ENCODE assay signal across 14 cellular contexts in the genomic region with DNA sequence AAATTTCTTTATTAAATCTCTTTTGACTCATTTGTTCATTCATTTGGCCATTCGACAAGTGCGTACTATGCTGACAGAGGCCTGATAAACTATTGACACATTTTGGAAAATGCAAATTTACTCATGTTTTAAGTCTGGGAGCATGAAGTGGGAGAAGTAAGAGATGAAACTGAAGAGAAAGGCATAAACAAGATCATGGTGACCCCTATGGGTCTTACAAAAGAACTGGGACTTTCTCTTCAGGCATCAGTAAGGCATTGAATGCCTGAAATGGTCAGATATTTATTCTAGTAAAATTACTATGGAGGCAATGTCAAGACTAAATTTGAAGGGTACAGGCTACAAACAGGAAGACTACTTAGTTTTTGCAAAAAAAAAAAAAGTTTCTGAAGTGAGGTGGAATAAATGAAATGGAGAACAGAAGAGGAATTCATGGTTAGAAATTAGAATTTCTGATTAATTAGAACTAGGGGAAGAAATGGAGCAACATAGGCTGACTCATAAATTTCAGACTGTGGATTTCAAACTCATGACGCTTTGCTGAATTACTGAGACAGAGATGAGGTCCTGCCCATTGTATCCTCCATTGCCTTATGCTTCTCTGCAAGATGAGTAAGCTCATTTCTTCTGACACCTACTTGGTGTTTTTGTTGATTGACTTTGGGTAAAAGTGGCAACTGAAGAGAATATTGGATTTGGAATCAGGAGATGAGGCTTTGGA. TPM values are rescaled to one million over a fixed set of nuclear protein-coding genes. Genes with fewer than 3 reads are reported as not detected.
A peak's percentile ranks its signal among the peaks of the same experiment; 100 is the strongest.
DNase-seq lines count a peak whose midpoint lies in the region; ATAC-seq and TF ChIP-seq lines count a peak whose summit lies in the region.
"Had no signal": no experiment of that assay in that cellular context is flagged by ENCODE, and none has a peak within 500 bp of the region (broad histone marks: within the 10 kb centered on the region; RNA-seq: fewer than 3 reads in every experiment).

No MANE protein-coding gene starts in this region.

- no peaks in the 10 kb centered on the region for H3K36me3 Mint-ChIP-seq in activated naive CD8-positive, alpha-beta T cell treated with anti-CD3 and anti-CD28 coated beads for 36 hours
- H3K36me3 Mint-ChIP-seq: naive thymus-derived CD4-positive, alpha-beta T cell had no signal

- H3K4me1 Mint-ChIP-seq in activated naive CD8-positive, alpha-beta T cell treated with anti-CD3 and anti-CD28 coated beads for 36 hours, result no peaks in the 10 kb centered on the region

- H3F3A ChIP-seq in OCI-LY1 (ENCODE audit: insufficient read depth, low read length) (no peaks in the 10 kb centered on the region), neural cell (ENCODE audit: insufficient read depth, low read length, poor library complexity, severe bottlenecking) (no peaks in the 10 kb centered on the region)

- H4K20me1 ChIP-seq in OCI-LY1 (ENCODE audit: insufficient read depth, low read length), result no peaks in the 10 kb centered on the region
- H4K20me1 ChIP-seq in neural cell (ENCODE audit: insufficient read depth), result no peaks in the 10 kb centered on the region

- no peak overlapping the region for H3K9ac ChIP-seq in OCI-LY1 (ENCODE audit: low read length)
- no peak overlapping the region for H3K9ac ChIP-seq in neural cell (ENCODE audit: low read length)

- H3K27me3 ChIP-seq in OCI-LY1 (ENCODE audit: insufficient read depth, low read length) (no peaks in the 10 kb centered on the region), neural cell (ENCODE audit: insufficient read depth, low read depth, low read length) (no peaks in the 10 kb centered on the region), prostate gland (replicated peaks; ENCODE audit: insufficient read depth) (no peaks in the 10 kb centered on the region)

- TF ChIP-seq RAD21 in neural cell (conservative IDR thresholded peaks at IDR 0.05), result peak; percentile 39

- H3K4me3 Mint-ChIP-seq in activated naive CD8-positive, alpha-beta T cell treated with anti-CD3 and anti-CD28 coated beads for 36 hours, result no peak overlapping the region
- H3K4me3 Mint-ChIP-seq: dendritic cell treated with granulocyte-macrophage colony-stimulating factor and Interleukin-4, amounts not matched to agents 40 ng/mL and 50 ng/mL, for 4 days; naive thymus-derived CD4-positive, alpha-beta T cell had no signal

- H3K9me3 ChIP-seq in OCI-LY1 (ENCODE audit: low read length) (no peaks in the 10 kb centered on the region), neural cell (ENCODE audit: low read length) (no peaks in the 10 kb centered on the region), prostate gland (no peaks in the 10 kb centered on the region)

- H3K4me3 ChIP-seq in OCI-LY1 (ENCODE audit: low read depth, low read length, poor library complexity, severe bottlenecking) (no peak overlapping the region), epithelial cell of proximal tubule (ENCODE audit: low read depth, low read length) (no peak overlapping the region), neural cell (ENCODE audit: low read length) (no peak overlapping the region), prostate gland (no peak overlapping the region)

- ATAC-seq in GM18868 (IDR thresholded peaks at IDR 0.05; ENCODE audit: unreplicated experiment) (peak; percentile 40), GM19467 (IDR thresholded peaks at IDR 0.05; ENCODE audit: unreplicated experiment) (no peak), GM18858 (IDR thresholded peaks at IDR 0.05; ENCODE audit: unreplicated experiment) (no peak)
- ATAC-seq: naive thymus-derived CD4-positive, alpha-beta T cell had no signal

- no peak overlapping the region for H3K27ac ChIP-seq in OCI-LY1 (ENCODE audit: low read depth, low read length, poor library complexity, severe bottlenecking)
- H3K27ac ChIP-seq in neural cell (ENCODE audit: low read length), result no peak overlapping the region
- H3K27ac ChIP-seq in prostate gland, result no peak overlapping the region

- H3K36me3 ChIP-seq in OCI-LY1 (ENCODE audit: insufficient read depth, low read length) (no peaks in the 10 kb centered on the region), neural cell (ENCODE audit: insufficient read depth, low read length) (no peaks in the 10 kb centered on the region), prostate gland (no peaks in the 10 kb centered on the region)

- H3K27me3 Mint-ChIP-seq in activated naive CD8-positive, alpha-beta T cell treated with anti-CD3 and anti-CD28 coated beads for 36 hours, result peaks cover 8% of the 10 kb centered on the region

- TF ChIP-seq POLR2A in prostate gland (IDR thresholded peaks at IDR 0.05), result no peak

- H3K27ac Mint-ChIP-seq in activated naive CD8-positive, alpha-beta T cell treated with anti-CD3 and anti-CD28 coated beads for 36 hours, result no peak overlapping the region
- H3K27ac Mint-ChIP-seq: dendritic cell treated with granulocyte-macrophage colony-stimulating factor and Interleukin-4, amounts not matched to agents 40 ng/mL and 50 ng/mL, for 4 days; naive thymus-derived CD4-positive, alpha-beta T cell had no signal

- DNase-seq in epithelial cell of proximal tubule (ENCODE audit: low read depth) (peak; percentile 56), prostate gland (ENCODE audit: low spot score) (no peak)
- DNase-seq in activated naive CD8-positive, alpha-beta T cell treated with anti-CD3 and anti-CD28 coated beads for 36 hours, result no peak
- DNase-seq: activated CD4-positive, CD25-positive, alpha-beta regulatory T cell treated with anti-CD3 and anti-CD28 coated beads, Interleukin-2, amount 50 U/mL, for 72 hours; activated gamma-delta T cell; MV-4-11; naive thymus-derived CD4-positive, alpha-beta T cell; stimulated activated naive CD4-positive, alpha-beta T cell treated with Interleukin-2 at 50 U/mL for 16 hours had no signal

- H3K79me2 ChIP-seq in OCI-LY1 (ENCODE audit: insufficient read depth, low read length) (no peaks in the 10 kb centered on the region), neural cell (replicated peaks; ENCODE audit: insufficient read depth, low read length) (no peaks in the 10 kb centered on the region)

- H3K4me1 ChIP-seq in OCI-LY1 (ENCODE audit: insufficient read depth, low read length, severe bottlenecking) (no peaks in the 10 kb centered on the region), prostate gland (replicated peaks) (no peaks in the 10 kb centered on the region)

- no peak overlapping the region for H3K4me2 ChIP-seq in OCI-LY1 (ENCODE audit: low read length)
- H3K4me2 ChIP-seq in neural cell (ENCODE audit: low read length), result no peak overlapping the region

- intact Hi-C loops in prostate gland (cut with DNase I), result no loop called here

- peak; percentile 33; the same call in 1 of the 2 replicates for TF ChIP-seq CTCF in OCI-LY1 (IDR thresholded peaks at IDR 0.05; ENCODE audit: low read length)
- peak; percentile 53 for TF ChIP-seq CTCF in epithelial cell of proximal tubule (conservative IDR thresholded peaks at IDR 0.05; ENCODE audit: low read depth, low read length)
- TF ChIP-seq CTCF in neural cell (IDR thresholded peaks at IDR 0.05; ENCODE audit: poor library complexity, severe bottlenecking), result no peak
- no peak for TF ChIP-seq CTCF in prostate gland (IDR thresholded peaks at IDR 0.05)

- H3K9me2 ChIP-seq in OCI-LY1 (ENCODE audit: low read depth, low read length), result no peaks in the 10 kb centered on the region
- no peaks in the 10 kb centered on the region for H3K9me2 ChIP-seq in neural cell (ENCODE audit: insufficient read depth, low read length)

- H3K9me3 Mint-ChIP-seq in activated naive CD8-positive, alpha-beta T cell treated with anti-CD3 and anti-CD28 coated beads for 36 hours, result no peaks in the 10 kb centered on the region
- H3K9me3 Mint-ChIP-seq: dendritic cell treated with granulocyte-macrophage colony-stimulating factor and Interleukin-4, amounts not matched to agents 40 ng/mL and 50 ng/mL, for 4 days had no signal

- H2AFZ ChIP-seq in OCI-LY1 (ENCODE audit: low read length) (no peak overlapping the region), neural cell (ENCODE audit: low read depth, low read length) (no peak overlapping the region)

- TF ChIP-seq EP300 in neural cell (conservative IDR thresholded peaks at IDR 0.05; ENCODE audit: poor library complexity, severe bottlenecking), result no peak

- 95% methylated on average over 3 of the region's 3 CpGs for WGBS in prostate gland

TF ChIP-seq in neural cell, 6 proteins besides CTCF, POLR2A, EP300 and RAD21:
- TF ChIP-seq POLR2AphosphoS5 (IDR thresholded peaks at IDR 0.05) (no peak), SMC3 (conservative IDR thresholded peaks at IDR 0.05; ENCODE audit: poor library complexity) (peak; percentile 47), MXI1 (conservative IDR thresholded peaks at IDR 0.05; ENCODE audit: poor library complexity, severe bottlenecking) (no peak), TAF1 (IDR thresholded peaks at IDR 0.05; ENCODE audit: low read depth) (no peak)
TF ChIP-seq in neural cell: peak in this region for 1.

RNA-seq across cellular contexts. Expression of a gene that starts 32.7 kb away (rescaled TPM):
- total RNA-seq in epithelial cell of proximal tubule, result not detected in 2 replicates
- 64.1 and 69.7 TPM in 2 replicates for polyA plus RNA-seq in neural cell
- 46.3 and 58.2 TPM in 2 replicates for polyA minus RNA-seq in neural cell
- total RNA-seq in prostate gland, result 10 to 100 TPM in 1 of 2 donors, 1 to 10 TPM in 1; 4.4 to 11.7 TPM
- not detected for total RNA-seq in activated naive CD8-positive, alpha-beta T cell treated with anti-CD3 and anti-CD28 coated beads for 36 hours
- total RNA-seq: naive thymus-derived CD4-positive, alpha-beta T cell had no signal
- polyA plus RNA-seq: naive thymus-derived CD4-positive, alpha-beta T cell had no signal

RNA-seq across cellular contexts. Expression of a gene that starts 55.0 kb away (rescaled TPM):
- total RNA-seq in epithelial cell of proximal tubule (not detected in 2 replicates), prostate gland (1 to 10 TPM in 1 of 2 donors, not detected in 1; 4.2 TPM)
- 0.54 and 0.62 TPM in 2 replicates for polyA plus RNA-seq in neural cell
- 0.81 and 0.97 TPM in 2 replicates for polyA minus RNA-seq in neural cell
- not detected for total RNA-seq in activated naive CD8-positive, alpha-beta T cell treated with anti-CD3 and anti-CD28 coated beads for 36 hours
- total RNA-seq: naive thymus-derived CD4-positive, alpha-beta T cell had no signal
- polyA plus RNA-seq: naive thymus-derived CD4-positive, alpha-beta T cell had no signal

Comparison
In these comparisons a context has a peak if more than half of its experiments do, and no peak if none do; other contexts are left out.
1. CTCF ChIP-seq: peak in OCI-LY1 (single experiment) and epithelial cell of proximal tubule (single experiment); none in neural cell (single experiment) and prostate gland (0 of 4).